In the genomic region with DNA sequence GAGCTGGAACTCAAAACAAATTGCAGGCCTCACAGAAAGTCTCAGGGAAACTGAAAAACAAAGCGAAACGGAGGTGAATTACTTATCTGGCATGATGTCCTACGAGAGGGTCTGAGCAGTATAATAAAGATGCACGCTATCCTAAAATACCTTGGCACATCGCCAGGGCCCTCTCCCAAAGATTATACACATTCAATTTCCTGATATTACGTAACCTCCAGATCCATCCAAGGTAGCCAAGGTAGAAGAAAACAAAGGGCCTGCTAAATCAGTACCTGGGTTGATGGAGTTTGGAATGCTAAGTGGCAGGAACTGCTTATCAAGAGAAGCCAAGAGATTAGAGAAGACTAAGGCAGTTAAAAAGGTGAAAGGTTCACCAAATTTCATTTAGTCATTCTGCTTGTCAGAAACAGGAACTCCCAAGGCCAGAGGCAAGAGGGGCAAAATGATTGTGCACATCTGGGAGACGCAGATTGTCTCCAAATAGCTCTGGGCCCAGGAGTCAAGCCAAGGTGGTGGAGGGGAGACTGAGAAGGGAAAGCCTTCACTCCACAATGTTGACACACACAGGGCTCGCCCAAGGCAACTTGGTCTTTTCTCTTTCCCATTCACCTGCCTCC, we compare ENCODE assay signal across 14 cellular contexts.
"Had no signal": no experiment of that assay in that cellular context is flagged by ENCODE, and none has a peak within 500 bp of the region (broad histone marks: within the 10 kb centered on the region; RNA-seq: fewer than 3 reads in every experiment).

No MANE protein-coding gene starts in this region.

- H3K4me1 ChIP-seq: thyroid gland, uterus had no signal

- H3K27me3 ChIP-seq: brain microvascular endothelial cell, thyroid gland, uterus had no signal

- DNase-seq: activated CD4-positive, alpha-beta memory T cell treated with anti-CD3 and anti-CD28 coated beads, Interleukin-2, amount 10 ng/mL, durations not matched to agents 7 days and 5 days; activated gamma-delta T cell; activated T-cell treated with anti-CD3 and anti-CD28 coated beads, Interleukin-2, amount 50 U/mL, for 48 hours; amygdala; brain microvascular endothelial cell; cerebellar nuclear complex; dermis blood vessel endothelial cell; endodermal cell; erythroblast; immature natural killer cell; naive thymus-derived CD4-positive, alpha-beta T cell; retina; thyroid gland; uterus had no signal

- H3K27ac ChIP-seq: brain microvascular endothelial cell, thyroid gland, uterus had no signal

- H3K9me3 ChIP-seq: thyroid gland, uterus had no signal

- H3K36me3 ChIP-seq: brain microvascular endothelial cell, thyroid gland, uterus had no signal

- ATAC-seq: naive thymus-derived CD4-positive, alpha-beta T cell had no signal

- H3K4me3 ChIP-seq: thyroid gland, uterus had no signal
